8 cellular contexts compared by ENCODE assay signal in genomic region chr17:42566215-42566872, GRCh38. TPM values are rescaled to one million over a fixed set of nuclear protein-coding genes. Genes with fewer than 3 reads are reported as not detected.
DNase-seq lines count a peak whose midpoint lies in the region; ATAC-seq and TF ChIP-seq lines count a peak whose summit lies in the region.

No MANE protein-coding gene starts in this region.

- peaks cover 0 to 2% (median 0%) of the 10 kb centered on the region in 7 donors for H3K9me3 Mint-ChIP-seq in CD4-positive, CD25-positive, alpha-beta regulatory T cell
- no peaks in the 10 kb centered on the region for H3K9me3 Mint-ChIP-seq in neural progenitor cell

- H3K4me3 ChIP-seq in CD4-positive, CD25-positive, alpha-beta regulatory T cell (ENCODE audit: low read depth, low read length) = peak overlapping the region; percentile 7
- H3K4me3 ChIP-seq in LNCaP clone FGC (ENCODE audit: low read depth, low read length) (peak overlapping the region; percentile 92), neural progenitor cell (peak overlapping the region; percentile 80)
- peak overlapping the region; percentile 75 for H3K4me3 ChIP-seq in effector memory CD4-positive, alpha-beta T cell (ENCODE audit: insufficient read depth, low read depth, low read length, poor library complexity, severe bottlenecking)

- TF ChIP-seq CTCF in LNCaP clone FGC (IDR thresholded peaks at IDR 0.05; ENCODE audit: control insufficient read depth, extremely low read depth, insufficient read depth) (no peak), neural progenitor cell (IDR thresholded peaks at IDR 0.05) (no peak)

- peak overlapping the region; percentile 89 for H3K27ac ChIP-seq in CD4-positive, CD25-positive, alpha-beta regulatory T cell (ENCODE audit: insufficient read depth, low read length, poor library complexity, severe bottlenecking)
- peak overlapping the region; percentile 72 for H3K27ac ChIP-seq in effector memory CD4-positive, alpha-beta T cell (ENCODE audit: insufficient read depth, low read length, poor library complexity, severe bottlenecking)
- no peak overlapping the region for H3K27ac ChIP-seq in neural progenitor cell

- peak overlapping the region; percentile 95 to 97 (median 96) for H3K4me3 Mint-ChIP-seq in CD4-positive, CD25-positive, alpha-beta regulatory T cell
- peak overlapping the region; percentile 95 for H3K4me3 Mint-ChIP-seq in neural progenitor cell

- peaks cover 16% of the 10 kb centered on the region for H3K36me3 Mint-ChIP-seq in CD4-positive, CD25-positive, alpha-beta regulatory T cell
- H3K36me3 Mint-ChIP-seq in neural progenitor cell = peaks cover 13% of the 10 kb centered on the region

- H3K9ac ChIP-seq in neural progenitor cell = peak overlapping the region; percentile 33

- H3K4me1 Mint-ChIP-seq in CD4-positive, CD25-positive, alpha-beta regulatory T cell = peaks cover 0 to 71% (median 35%) of the 10 kb centered on the region in 4 donors
- peaks cover 26% of the 10 kb centered on the region for H3K4me1 Mint-ChIP-seq in neural progenitor cell

- peaks cover 56% of the 10 kb centered on the region for H3K4me1 ChIP-seq in CD4-positive, CD25-positive, alpha-beta regulatory T cell (ENCODE audit: control insufficient read depth, insufficient read depth, low read length, poor library complexity, severe bottlenecking)
- H3K4me1 ChIP-seq in effector memory CD4-positive, alpha-beta T cell (ENCODE audit: control insufficient read depth, insufficient read depth, low read length, poor library complexity, severe bottlenecking) = peaks cover 32% of the 10 kb centered on the region
- H3K4me1 ChIP-seq in neural progenitor cell = peaks cover 12% of the 10 kb centered on the region

- peaks cover 44% of the 10 kb centered on the region for H3K36me3 ChIP-seq in CD4-positive, CD25-positive, alpha-beta regulatory T cell (ENCODE audit: control insufficient read depth, insufficient read depth, low read length)
- H3K36me3 ChIP-seq in effector memory CD4-positive, alpha-beta T cell (ENCODE audit: control insufficient read depth, insufficient read depth, low read length) = peaks cover 41% of the 10 kb centered on the region
- H3K36me3 ChIP-seq in neural progenitor cell = no peaks in the 10 kb centered on the region

- H2AFZ ChIP-seq in neural progenitor cell (replicated peaks) = peak overlapping the region; percentile 40

- no peaks in the 10 kb centered on the region for H3K27me3 ChIP-seq in CD4-positive, CD25-positive, alpha-beta regulatory T cell (ENCODE audit: control insufficient read depth, insufficient read depth, low read length)
- H3K27me3 ChIP-seq in effector memory CD4-positive, alpha-beta T cell (replicated peaks; ENCODE audit: control insufficient read depth, insufficient read depth, low read length, poor library complexity, severe bottlenecking) = no peaks in the 10 kb centered on the region
- no peaks in the 10 kb centered on the region for H3K27me3 ChIP-seq in neural progenitor cell

- H3K4me2 ChIP-seq in neural progenitor cell = peak overlapping the region; percentile 89

- no peaks in the 10 kb centered on the region for H3K9me3 ChIP-seq in CD4-positive, CD25-positive, alpha-beta regulatory T cell (ENCODE audit: control insufficient read depth in 2 of 2, low read length in 2 of 2)
- no peaks in the 10 kb centered on the region for H3K9me3 ChIP-seq in effector memory CD4-positive, alpha-beta T cell (ENCODE audit: control insufficient read depth, low read length)
- H3K9me3 ChIP-seq in neural progenitor cell (ENCODE audit: low read depth) = no peaks in the 10 kb centered on the region

- H3F3A ChIP-seq in neural progenitor cell (ENCODE audit: low read depth) = peaks cover 40% of the 10 kb centered on the region

- no peak for ATAC-seq in CD4-positive, CD25-positive, alpha-beta regulatory T cell (ENCODE audit: low read depth in 2 of 2)

- no peaks in the 10 kb centered on the region for H4K20me1 ChIP-seq in neural progenitor cell (ENCODE audit: low read depth)

- peak overlapping the region; percentile 94 to 99 (median 98) for H3K27ac Mint-ChIP-seq in CD4-positive, CD25-positive, alpha-beta regulatory T cell
- H3K27ac Mint-ChIP-seq in neural progenitor cell = peak overlapping the region; percentile 69

- no peak for DNase-seq in CD4-positive, CD25-positive, alpha-beta regulatory T cell
- DNase-seq in LNCaP clone FGC (ENCODE audit: low read depth) (no peak), neural progenitor cell (ENCODE audit: low spot score) (no peak), ureter (ENCODE audit: low spot score) (no peak), SHP77 treated with DMSO at 0.1 percent for 48 hours (lab: John Stamatoyannopoulos, UW) (no peak), OCI-M1 (lab: John Stamatoyannopoulos, UW) (no peak)
- DNase-seq in effector memory CD4-positive, alpha-beta T cell = no peak
- DNase-seq in stimulated activated CD4-positive, alpha-beta T cell treated with anti-CD3 and anti-CD28 coated beads, Interleukin-4, amount 100 ng/mL, for 4 hours = no peak

- no peaks in the 10 kb centered on the region for H3K27me3 Mint-ChIP-seq in CD4-positive, CD25-positive, alpha-beta regulatory T cell
- H3K27me3 Mint-ChIP-seq in neural progenitor cell (ENCODE audit: insufficient read depth, low read depth) = peaks cover 6% of the 10 kb centered on the region

- peaks cover 30% of the 10 kb centered on the region for H3K79me2 ChIP-seq in neural progenitor cell (ENCODE audit: low read depth)

RNA-seq across cellular contexts. Expression of gene MLX, which starts 0.6 kb away (rescaled TPM):
- total RNA-seq in CD4-positive, CD25-positive, alpha-beta regulatory T cell = 40.8 TPM
- polyA plus RNA-seq in CD4-positive, CD25-positive, alpha-beta regulatory T cell = 10 to 100 TPM; 44.0 to 55.4 (median 49.5) TPM
- 15.8 and 21.3 TPM in 2 replicates for total RNA-seq in neural progenitor cell (ENCODE audit: low replicate concordance)
- total RNA-seq in ureter = 53.8 TPM

RNA-seq across cellular contexts. Expression of gene COASY, which starts 4.4 kb away (rescaled TPM):
- total RNA-seq in CD4-positive, CD25-positive, alpha-beta regulatory T cell = 45.0 TPM
- polyA plus RNA-seq in CD4-positive, CD25-positive, alpha-beta regulatory T cell = 10 to 100 TPM; 41.6 to 56.1 (median 51.8) TPM
- total RNA-seq in neural progenitor cell (ENCODE audit: low replicate concordance) (6.1 and 21.6 TPM in 2 replicates), ureter (77.0 TPM)

RNA-seq across cellular contexts. Expression of gene PSMC3IP, which starts 11.2 kb away (rescaled TPM):
- 2.5 TPM for total RNA-seq in CD4-positive, CD25-positive, alpha-beta regulatory T cell
- under 1 TPM in 3 of 4 donors, not detected in 1; 0.25 to 0.71 (median 0.39) TPM for polyA plus RNA-seq in CD4-positive, CD25-positive, alpha-beta regulatory T cell
- total RNA-seq in neural progenitor cell (ENCODE audit: low replicate concordance) (22.8 and 23.7 TPM in 2 replicates), ureter (4.3 TPM)

RNA-seq across cellular contexts. Expression of gene HSD17B1, which starts 13.6 kb away (rescaled TPM):
- total RNA-seq in CD4-positive, CD25-positive, alpha-beta regulatory T cell = 0.91 TPM
- under 1 TPM; 0.30 to 0.64 (median 0.61) TPM for polyA plus RNA-seq in CD4-positive, CD25-positive, alpha-beta regulatory T cell
- 2.2 and 2.6 TPM in 2 replicates for total RNA-seq in neural progenitor cell (ENCODE audit: low replicate concordance)
- total RNA-seq in ureter = 3.6 TPM

RNA-seq across cellular contexts. Expression of gene NAGLU, which starts 30.3 kb away (rescaled TPM):
- total RNA-seq in CD4-positive, CD25-positive, alpha-beta regulatory T cell = 11.8 TPM
- polyA plus RNA-seq in CD4-positive, CD25-positive, alpha-beta regulatory T cell = 10 to 100 TPM in 3 of 4 donors, 1 to 10 TPM in 1; 9.2 to 17.2 (median 12.0) TPM
- total RNA-seq in neural progenitor cell (ENCODE audit: low replicate concordance) (6.2 and 24.7 TPM in 2 replicates), ureter (33.1 TPM)

Comparison
In these comparisons a context has a peak if more than half of its experiments do, and no peak if none do; other contexts are left out.
1. H3K4me3 ChIP-seq: peak in every context shown above with its lines; median percentile 92 in LNCaP clone FGC; 80 in neural progenitor cell; 75 in effector memory CD4-positive, alpha-beta T cell; 7 in CD4-positive, CD25-positive, alpha-beta regulatory T cell.